In genomic region chr7:19747740-19748339, GRCh38 we compare ENCODE assay signal across 8 cellular contexts. TPM values are rescaled to one million over a fixed set of nuclear protein-coding genes. Genes with fewer than 3 reads are reported as not detected.
DNase-seq lines count a peak whose midpoint lies in the region; ATAC-seq and TF ChIP-seq lines count a peak whose summit lies in the region.

No MANE protein-coding gene starts in this region.

- H3K4me3 ChIP-seq in HCT116 (replicated peaks in 1 of 2; ENCODE audit: low read depth in 1 of 2, low read length in 2 of 2), result no peak overlapping the region

- H3K4me1 ChIP-seq in HCT116 (ENCODE audit: control insufficient read depth in 1 of 2, insufficient read depth in 2 of 2, low read length in 2 of 2), result no peaks in the 10 kb centered on the region

- peak; percentile 39 for DNase-seq in Calu3
- peak; percentile 49 for DNase-seq in HCT116 (ENCODE audit: low read depth, low spot score)
- DNase-seq in NCI-H446 (lab: John Stamatoyannopoulos, UW), result peak; percentile 46 to 74
- peak; percentile 59 for DNase-seq in MCF 10A (ENCODE audit: unreplicated experiment)
- DNase-seq in mesothelial cell of epicardium (ENCODE audit: low spot score in 2 of 2, unreplicated experiment in 2 of 2), result no peak
- no peak for DNase-seq in HK-2 (ENCODE audit: unreplicated experiment)
- no peak for DNase-seq in stimulated activated naive CD4-positive, alpha-beta T cell treated with Interleukin-2 at 50 U/mL for 16 hours (lab: John Stamatoyannopoulos, UW)

- H3K4me1 Mint-ChIP-seq in Calu3 (ENCODE audit: low read depth, unreplicated experiment), result peaks cover 26% of the 10 kb centered on the region
- H3K4me1 Mint-ChIP-seq in MCF 10A (ENCODE audit: insufficient read depth, unreplicated experiment), result peaks cover 9% of the 10 kb centered on the region
- peaks cover 5% of the 10 kb centered on the region for H3K4me1 Mint-ChIP-seq in mesothelial cell of epicardium

- H4K20me1 ChIP-seq in HCT116 (ENCODE audit: insufficient read depth), result no peaks in the 10 kb centered on the region

- TF ChIP-seq POLR2A in HCT116 (IDR thresholded peaks at IDR 0.05; ENCODE audit: borderline replicate concordance, extremely low read depth, insufficient read depth, insufficient read length), result no peak

- H3K27ac Mint-ChIP-seq in Calu3 (ENCODE audit: unreplicated experiment) (no peak overlapping the region), MCF 10A (ENCODE audit: low read depth, unreplicated experiment) (no peak overlapping the region), mesothelial cell of epicardium (no peak overlapping the region)

- H3K4me3 Mint-ChIP-seq in Calu3 (ENCODE audit: low read depth, unreplicated experiment) (no peak overlapping the region), MCF 10A (ENCODE audit: unreplicated experiment) (no peak overlapping the region), mesothelial cell of epicardium (no peak overlapping the region)

- H3K4me2 ChIP-seq in HCT116 (ENCODE audit: low read length), result no peak overlapping the region

- peak overlapping the region; percentile 78 for H2AFZ ChIP-seq in HCT116 (ENCODE audit: low read depth, low read length, poor library complexity, severe bottlenecking)

- intact Hi-C loops in Calu3 (cut with micrococcal nuclease; ENCODE audit: unreplicated experiment), result loop anchor here (1.0 to 10.0 kb wide), 7 partner anchors 224 to 579 kb away; partner anchors contain the start of gene MACC1
- intact Hi-C loops in HCT116 (cut with micrococcal nuclease), result loop anchor here (1.0 to 5.0 kb wide), 4 partner anchors 425 to 850 kb away; no protein-coding TSS in a partner anchor
- intact Hi-C loops in MCF 10A (cut with micrococcal nuclease), result loop anchor here (1.0 to 2.0 kb wide), 5 partner anchors 35 to 905 kb away; no protein-coding TSS in a partner anchor

- peak; percentile 76 for TF ChIP-seq RAD21 in HCT116 (IDR thresholded peaks at IDR 0.05; ENCODE audit: low read depth)

- no TSS peak for BruUV-seq in Calu3 (replicated peaks; lab: Mats Ljungman, UMichigan)
- BruUV-seq in HCT116 (replicated peaks; lab: Mats Ljungman, UMichigan), result no TSS peak
- no TSS peak for BruUV-seq in MCF 10A (replicated peaks; lab: Mats Ljungman, UMichigan)

- TF ChIP-seq CTCF in Calu3 (IDR thresholded peaks at IDR 0.05; ENCODE audit: unreplicated experiment), result peak; percentile 86
- TF ChIP-seq CTCF in HCT116 (IDR thresholded peaks at IDR 0.05 in 2 of 3, conservative IDR thresholded peaks at IDR 0.05 in 1 of 3; ENCODE audit: borderline replicate concordance in 1 of 3, insufficient read depth in 1 of 3, low read depth in 2 of 3, low read length in 2 of 3), result peak; percentile 49 to 70 (median 64); a peak in 5 of 6 replicates
- peak; percentile 66 for TF ChIP-seq CTCF in MCF 10A (IDR thresholded peaks at IDR 0.05; ENCODE audit: unreplicated experiment)
- TF ChIP-seq CTCF in mesothelial cell of epicardium (IDR thresholded peaks at IDR 0.05; ENCODE audit: unreplicated experiment), result peak; percentile 66

- CTCF ChIA-PET in Calu3 (lab: Charles Lee) (interaction anchor here (0.6 to 3.5 kb wide), 21 partner anchors 34 to 986 kb away, joined by 3 to 53 read pairs (median 4); no protein-coding TSS in a partner anchor), HCT116 (lab: Charles Lee) (interaction anchor here (0.6 to 2.2 kb wide), 22 partner anchors 8 to 1506 kb away, joined by 3 to 33 read pairs (median 4); partner anchors contain the start of gene MACC1), MCF 10A (lab: Yijun Ruan, JAX) (interaction anchor here (0.5 to 4.4 kb wide), 42 partner anchors 9 to 1753 kb away, joined by 3 to 85 read pairs (median 5); partner anchors contain the start of genes ITGB8 and POLR1F)

- no peaks in the 10 kb centered on the region for H3K9me3 ChIP-seq in HCT116 (ENCODE audit: control insufficient read depth in 1 of 2, insufficient read depth in 1 of 2, low read depth in 1 of 2, low read length in 2 of 2)

- RAD21 ChIA-PET in HCT116 (lab: Charles Lee; ENCODE audit: low non-redundant PET in 1 of 2, low total read pairs in 2 of 2, uncharacterized antibody in 2 of 2, unreplicated experiment in 2 of 2), result interaction anchor here (0.7 to 1.4 kb wide), 7 partner anchors 34 to 851 kb away, joined by 3 to 7 read pairs (median 3); no protein-coding TSS in a partner anchor

- POLR2A ChIA-PET in HCT116 (lab: Charles Lee), result no interaction called here
- POLR2A ChIA-PET in MCF 10A (lab: Yijun Ruan, JAX), result interaction anchor here (0.6 to 1.3 kb wide), 5 partner anchors 39 to 851 kb away, joined by 3 to 8 read pairs (median 5); partner anchors contain the start of gene POLR1F

- peak; percentile 87 for ATAC-seq in HCT116
- ATAC-seq in HG02973 (IDR thresholded peaks at IDR 0.05; ENCODE audit: unreplicated experiment), result no peak

- H3K9ac ChIP-seq in HCT116 (ENCODE audit: low read length), result no peak overlapping the region

- no peaks in the 10 kb centered on the region for H3K79me2 ChIP-seq in HCT116 (ENCODE audit: insufficient read depth, low read length)

- H3K9me3 Mint-ChIP-seq in Calu3 (ENCODE audit: low read depth, unreplicated experiment), result no peaks in the 10 kb centered on the region
- no peaks in the 10 kb centered on the region for H3K9me3 Mint-ChIP-seq in MCF 10A (ENCODE audit: unreplicated experiment)
- no peaks in the 10 kb centered on the region for H3K9me3 Mint-ChIP-seq in mesothelial cell of epicardium

- H3K36me3 ChIP-seq in HCT116 (ENCODE audit: control insufficient read depth in 1 of 2, insufficient read depth in 2 of 2, low read length in 2 of 2), result no peaks in the 10 kb centered on the region

- no peak overlapping the region for H3K27ac ChIP-seq in HCT116 (ENCODE audit: low read depth, low read length)

- no peaks in the 10 kb centered on the region for H3K27me3 Mint-ChIP-seq in Calu3 (ENCODE audit: unreplicated experiment)
- H3K27me3 Mint-ChIP-seq in MCF 10A (ENCODE audit: insufficient read depth, unreplicated experiment), result no peaks in the 10 kb centered on the region
- no peaks in the 10 kb centered on the region for H3K27me3 Mint-ChIP-seq in mesothelial cell of epicardium (ENCODE audit: low read depth)

- no peaks in the 10 kb centered on the region for H3K36me3 Mint-ChIP-seq in Calu3 (ENCODE audit: insufficient read depth, unreplicated experiment)
- no peaks in the 10 kb centered on the region for H3K36me3 Mint-ChIP-seq in MCF 10A (ENCODE audit: insufficient read depth, unreplicated experiment)
- no peaks in the 10 kb centered on the region for H3K36me3 Mint-ChIP-seq in mesothelial cell of epicardium

- H3K27me3 ChIP-seq in HCT116 (ENCODE audit: insufficient read depth, low read length), result no peaks in the 10 kb centered on the region

- H3K9me2 ChIP-seq in HCT116 (ENCODE audit: insufficient read depth), result no peaks in the 10 kb centered on the region

TF ChIP-seq in HCT116, 20 proteins besides CTCF, POLR2A, EP300 and RAD21:
- TF ChIP-seq SRF (IDR thresholded peaks at IDR 0.05; ENCODE audit: low read depth) (no peak), ELF1 (IDR thresholded peaks at IDR 0.05; ENCODE audit: borderline replicate concordance, low read depth) (no peak)

RNA-seq across cellular contexts. Expression of gene TMEM196, which starts 25.6 kb away (rescaled TPM):
- total RNA-seq in Calu3 (2022) (not detected in 2 replicates), HCT116 (2021; ENCODE audit: unreplicated experiment) (not detected), MCF 10A (2022) (not detected in 2 replicates), mesothelial cell of epicardium (not detected in 3 replicates)
- polyA plus RNA-seq in HCT116 (2012), result not detected in 2 replicates

RNA-seq across cellular contexts. Expression of gene POLR1F, which starts 39.0 kb away (rescaled TPM):
- total RNA-seq in Calu3 (2022) (37.7 and 43.1 TPM in 2 replicates), HCT116 (2021; ENCODE audit: unreplicated experiment) (21.1 TPM), MCF 10A (2022) (21.4 and 22.8 TPM in 2 replicates), mesothelial cell of epicardium (13.9 to 17.6 TPM (median 16.3 TPM) in 3 replicates)
- polyA plus RNA-seq in HCT116 (2012), result 6.7 and 7.4 TPM in 2 replicates

Comparison
In these comparisons a context has a peak if more than half of its experiments do, and no peak if none do; other contexts are left out.
1. DNase-seq: peak in Calu3 (single experiment), HCT116 (single experiment), NCI-H446 (2 of 2) and MCF 10A (single experiment); none in mesothelial cell of epicardium (0 of 2), HK-2 (single experiment) and stimulated activated naive CD4-positive, alpha-beta T cell treated with Interleukin-2 at 50 U/mL for 16 hours (single experiment).
2. Peak in every context shown above with its lines, with median percentiles within 50 percentile points of each other: CTCF ChIP-seq.